In genomic region chr19:19385900-19386339, GRCh38 we compare ENCODE assay signal across 1 cellular context.
TF ChIP-seq lines count a peak whose summit lies in the region.

No MANE protein-coding gene starts in this region.

TF ChIP-seq in K562, 482 proteins besides CTCF, POLR2A, EP300 and RAD21 (continued from another document and continues in another):
- TF ChIP-seq MNT (conservative IDR thresholded peaks at IDR 0.05) (no peak), HMG20B (CRISPR knock-in tag; IDR thresholded peaks at IDR 0.05) (no peak), MEF2D (tag; conservative IDR thresholded peaks at IDR 0.05; ENCODE audit: low read depth) (no peak), ZNF184 (CRISPR knock-in tag; IDR thresholded peaks at IDR 0.05) (no peak), ZBTB1 (CRISPR knock-in tag; IDR thresholded peaks at IDR 0.05; ENCODE audit: borderline replicate concordance, low read depth) (peak; percentile 71), TSC22D4 (tag; IDR thresholded peaks at IDR 0.05) (no peak), DEAF1 (CRISPR knock-in tag; IDR thresholded peaks at IDR 0.05) (no peak), ZNF77 (CRISPR knock-in tag; IDR thresholded peaks at IDR 0.05) (no peak), POLR2G (IDR thresholded peaks at IDR 0.05; ENCODE audit: low read depth, low read length) (peak; percentile 86), ZNF717 (CRISPR knock-in tag; IDR thresholded peaks at IDR 0.05) (no peak), ZNF408 (CRISPR knock-in tag; IDR thresholded peaks at IDR 0.05; ENCODE audit: low read depth) (no peak), CXXC5 (CRISPR knock-in tag; IDR thresholded peaks at IDR 0.05) (peak; percentile 30), RBM34 (IDR thresholded peaks at IDR 0.05; ENCODE audit: borderline replicate concordance, insufficient read depth, low read length) (no peak), FOXP1 (CRISPR knock-in tag; IDR thresholded peaks at IDR 0.05) (no peak), XRCC3 (IDR thresholded peaks at IDR 0.05) (no peak), ZNF780A (CRISPR knock-in tag; IDR thresholded peaks at IDR 0.05) (no peak), RFX5 (IDR thresholded peaks at IDR 0.05; ENCODE audit: low read depth, low read length) (no peak), ATF4 (CRISPR knock-in tag; IDR thresholded peaks at IDR 0.05) (no peak), HDAC2 (IDR thresholded peaks at IDR 0.05) (no peak), CTBP1 (IDR thresholded peaks at IDR 0.05; ENCODE audit: borderline replicate concordance) (peak; percentile 79; the same call in 1 of the 2 replicates), SRF (CRISPR knock-in tag; IDR thresholded peaks at IDR 0.05) (no peak), ZC3H11A (IDR thresholded peaks at IDR 0.05; ENCODE audit: low read depth, low read length) (no peak), CREB3 (tag; conservative IDR thresholded peaks at IDR 0.05; ENCODE audit: low read depth) (no peak), PRMT5 (CRISPR knock-in tag; IDR thresholded peaks at IDR 0.05) (no peak), YBX1 (IDR thresholded peaks at IDR 0.05) (no peak), DACH1 (IDR thresholded peaks at IDR 0.05; ENCODE audit: partially characterized antibody) (no peak), MLLT1 (IDR thresholded peaks at IDR 0.05) (no peak), PURB (CRISPR knock-in tag; IDR thresholded peaks at IDR 0.05; ENCODE audit: low read depth) (no peak), ZNF24 (IDR thresholded peaks at IDR 0.05) (peak; percentile 60; the same call in 1 of the 2 replicates), FOS (IDR thresholded peaks at IDR 0.05; ENCODE audit: extremely low read depth, insufficient read length) (no peak), MEF2A (IDR thresholded peaks at IDR 0.05; ENCODE audit: control insufficient read depth, low read depth, low read length) (no peak), ZFPM2 (CRISPR knock-in tag; IDR thresholded peaks at IDR 0.05) (no peak), NFE2 (IDR thresholded peaks at IDR 0.05; ENCODE audit: low read depth) (no peak), SIN3A (IDR thresholded peaks at IDR 0.05; ENCODE audit: borderline replicate concordance in 2 of 2, control insufficient read depth in 1 of 2, low read depth in 2 of 2, low read length in 2 of 2) (0 out of 4 replicates have a peak, but pooled peaks have one; percentile 18 to 47), PHTF2 (CRISPR knock-in tag; IDR thresholded peaks at IDR 0.05) (no peak), ZNF253 (CRISPR knock-in tag; conservative IDR thresholded peaks at IDR 0.05) (no peak), GTF2A2 (tag; IDR thresholded peaks at IDR 0.05) (no peak), MCM7 (IDR thresholded peaks at IDR 0.05) (no peak)
- TF ChIP-seq, protein P1, sequence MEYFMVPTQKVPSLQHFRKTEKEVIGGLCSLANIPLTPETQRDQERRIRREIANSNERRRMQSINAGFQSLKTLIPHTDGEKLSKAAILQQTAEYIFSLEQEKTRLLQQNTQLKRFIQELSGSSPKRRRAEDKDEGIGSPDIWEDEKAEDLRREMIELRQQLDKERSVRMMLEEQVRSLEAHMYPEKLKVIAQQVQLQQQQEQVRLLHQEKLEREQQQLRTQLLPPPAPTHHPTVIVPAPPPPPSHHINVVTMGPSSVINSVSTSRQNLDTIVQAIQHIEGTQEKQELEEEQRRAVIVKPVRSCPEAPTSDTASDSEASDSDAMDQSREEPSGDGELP (CRISPR knock-in tag; IDR thresholded peaks at IDR 0.05; ENCODE audit: borderline replicate concordance) = no peak
- TF ChIP-seq, protein P2, sequence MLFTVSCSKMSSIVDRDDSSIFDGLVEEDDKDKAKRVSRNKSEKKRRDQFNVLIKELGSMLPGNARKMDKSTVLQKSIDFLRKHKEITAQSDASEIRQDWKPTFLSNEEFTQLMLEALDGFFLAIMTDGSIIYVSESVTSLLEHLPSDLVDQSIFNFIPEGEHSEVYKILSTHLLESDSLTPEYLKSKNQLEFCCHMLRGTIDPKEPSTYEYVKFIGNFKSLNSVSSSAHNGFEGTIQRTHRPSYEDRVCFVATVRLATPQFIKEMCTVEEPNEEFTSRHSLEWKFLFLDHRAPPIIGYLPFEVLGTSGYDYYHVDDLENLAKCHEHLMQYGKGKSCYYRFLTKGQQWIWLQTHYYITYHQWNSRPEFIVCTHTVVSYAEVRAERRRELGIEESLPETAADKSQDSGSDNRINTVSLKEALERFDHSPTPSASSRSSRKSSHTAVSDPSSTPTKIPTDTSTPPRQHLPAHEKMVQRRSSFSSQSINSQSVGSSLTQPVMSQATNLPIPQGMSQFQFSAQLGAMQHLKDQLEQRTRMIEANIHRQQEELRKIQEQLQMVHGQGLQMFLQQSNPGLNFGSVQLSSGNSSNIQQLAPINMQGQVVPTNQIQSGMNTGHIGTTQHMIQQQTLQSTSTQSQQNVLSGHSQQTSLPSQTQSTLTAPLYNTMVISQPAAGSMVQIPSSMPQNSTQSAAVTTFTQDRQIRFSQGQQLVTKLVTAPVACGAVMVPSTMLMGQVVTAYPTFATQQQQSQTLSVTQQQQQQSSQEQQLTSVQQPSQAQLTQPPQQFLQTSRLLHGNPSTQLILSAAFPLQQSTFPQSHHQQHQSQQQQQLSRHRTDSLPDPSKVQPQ (CRISPR knock-in tag; IDR thresholded peaks at IDR 0.05; ENCODE audit: borderline replicate concordance) = no peak
- TF ChIP-seq, protein P3, sequence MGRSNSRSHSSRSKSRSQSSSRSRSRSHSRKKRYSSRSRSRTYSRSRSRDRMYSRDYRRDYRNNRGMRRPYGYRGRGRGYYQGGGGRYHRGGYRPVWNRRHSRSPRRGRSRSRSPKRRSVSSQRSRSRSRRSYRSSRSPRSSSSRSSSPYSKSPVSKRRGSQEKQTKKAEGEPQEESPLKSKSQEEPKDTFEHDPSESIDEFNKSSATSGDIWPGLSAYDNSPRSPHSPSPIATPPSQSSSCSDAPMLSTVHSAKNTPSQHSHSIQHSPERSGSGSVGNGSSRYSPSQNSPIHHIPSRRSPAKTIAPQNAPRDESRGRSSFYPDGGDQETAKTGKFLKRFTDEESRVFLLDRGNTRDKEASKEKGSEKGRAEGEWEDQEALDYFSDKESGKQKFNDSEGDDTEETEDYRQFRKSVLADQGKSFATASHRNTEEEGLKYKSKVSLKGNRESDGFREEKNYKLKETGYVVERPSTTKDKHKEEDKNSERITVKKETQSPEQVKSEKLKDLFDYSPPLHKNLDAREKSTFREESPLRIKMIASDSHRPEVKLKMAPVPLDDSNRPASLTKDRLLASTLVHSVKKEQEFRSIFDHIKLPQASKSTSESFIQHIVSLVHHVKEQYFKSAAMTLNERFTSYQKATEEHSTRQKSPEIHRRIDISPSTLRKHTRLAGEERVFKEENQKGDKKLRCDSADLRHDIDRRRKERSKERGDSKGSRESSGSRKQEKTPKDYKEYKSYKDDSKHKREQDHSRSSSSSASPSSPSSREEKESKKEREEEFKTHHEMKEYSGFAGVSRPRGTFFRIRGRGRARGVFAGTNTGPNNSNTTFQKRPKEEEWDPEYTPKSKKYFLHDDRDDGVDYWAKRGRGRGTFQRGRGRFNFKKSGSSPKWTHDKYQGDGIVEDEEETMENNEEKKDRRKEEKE (IDR thresholded peaks at IDR 0.05; ENCODE audit: borderline replicate concordance in 1 of 2, control insufficient read depth in 1 of 2, low read depth in 2 of 2, low read length in 1 of 2) = no peak
- TF ChIP-seq, protein P4, sequence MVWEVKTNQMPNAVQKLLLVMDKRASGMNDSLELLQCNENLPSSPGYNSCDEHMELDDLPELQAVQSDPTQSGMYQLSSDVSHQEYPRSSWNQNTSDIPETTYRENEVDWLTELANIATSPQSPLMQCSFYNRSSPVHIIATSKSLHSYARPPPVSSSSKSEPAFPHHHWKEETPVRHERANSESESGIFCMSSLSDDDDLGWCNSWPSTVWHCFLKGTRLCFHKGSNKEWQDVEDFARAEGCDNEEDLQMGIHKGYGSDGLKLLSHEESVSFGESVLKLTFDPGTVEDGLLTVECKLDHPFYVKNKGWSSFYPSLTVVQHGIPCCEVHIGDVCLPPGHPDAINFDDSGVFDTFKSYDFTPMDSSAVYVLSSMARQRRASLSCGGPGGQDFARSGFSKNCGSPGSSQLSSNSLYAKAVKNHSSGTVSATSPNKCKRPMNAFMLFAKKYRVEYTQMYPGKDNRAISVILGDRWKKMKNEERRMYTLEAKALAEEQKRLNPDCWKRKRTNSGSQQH (CRISPR knock-in tag; IDR thresholded peaks at IDR 0.05) = no peak
- TF ChIP-seq, protein P5, sequence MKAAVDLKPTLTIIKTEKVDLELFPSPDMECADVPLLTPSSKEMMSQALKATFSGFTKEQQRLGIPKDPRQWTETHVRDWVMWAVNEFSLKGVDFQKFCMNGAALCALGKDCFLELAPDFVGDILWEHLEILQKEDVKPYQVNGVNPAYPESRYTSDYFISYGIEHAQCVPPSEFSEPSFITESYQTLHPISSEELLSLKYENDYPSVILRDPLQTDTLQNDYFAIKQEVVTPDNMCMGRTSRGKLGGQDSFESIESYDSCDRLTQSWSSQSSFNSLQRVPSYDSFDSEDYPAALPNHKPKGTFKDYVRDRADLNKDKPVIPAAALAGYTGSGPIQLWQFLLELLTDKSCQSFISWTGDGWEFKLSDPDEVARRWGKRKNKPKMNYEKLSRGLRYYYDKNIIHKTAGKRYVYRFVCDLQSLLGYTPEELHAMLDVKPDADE (conservative IDR thresholded peaks at IDR 0.05; ENCODE audit: control insufficient read depth, low read depth, low read length) = peak; percentile 72; the same call in 1 of the 2 replicates
- TF ChIP-seq, protein P6, sequence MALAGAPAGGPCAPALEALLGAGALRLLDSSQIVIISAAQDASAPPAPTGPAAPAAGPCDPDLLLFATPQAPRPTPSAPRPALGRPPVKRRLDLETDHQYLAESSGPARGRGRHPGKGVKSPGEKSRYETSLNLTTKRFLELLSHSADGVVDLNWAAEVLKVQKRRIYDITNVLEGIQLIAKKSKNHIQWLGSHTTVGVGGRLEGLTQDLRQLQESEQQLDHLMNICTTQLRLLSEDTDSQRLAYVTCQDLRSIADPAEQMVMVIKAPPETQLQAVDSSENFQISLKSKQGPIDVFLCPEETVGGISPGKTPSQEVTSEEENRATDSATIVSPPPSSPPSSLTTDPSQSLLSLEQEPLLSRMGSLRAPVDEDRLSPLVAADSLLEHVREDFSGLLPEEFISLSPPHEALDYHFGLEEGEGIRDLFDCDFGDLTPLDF (CRISPR knock-in tag; IDR thresholded peaks at IDR 0.05) = no peak
